In the genomic region with DNA sequence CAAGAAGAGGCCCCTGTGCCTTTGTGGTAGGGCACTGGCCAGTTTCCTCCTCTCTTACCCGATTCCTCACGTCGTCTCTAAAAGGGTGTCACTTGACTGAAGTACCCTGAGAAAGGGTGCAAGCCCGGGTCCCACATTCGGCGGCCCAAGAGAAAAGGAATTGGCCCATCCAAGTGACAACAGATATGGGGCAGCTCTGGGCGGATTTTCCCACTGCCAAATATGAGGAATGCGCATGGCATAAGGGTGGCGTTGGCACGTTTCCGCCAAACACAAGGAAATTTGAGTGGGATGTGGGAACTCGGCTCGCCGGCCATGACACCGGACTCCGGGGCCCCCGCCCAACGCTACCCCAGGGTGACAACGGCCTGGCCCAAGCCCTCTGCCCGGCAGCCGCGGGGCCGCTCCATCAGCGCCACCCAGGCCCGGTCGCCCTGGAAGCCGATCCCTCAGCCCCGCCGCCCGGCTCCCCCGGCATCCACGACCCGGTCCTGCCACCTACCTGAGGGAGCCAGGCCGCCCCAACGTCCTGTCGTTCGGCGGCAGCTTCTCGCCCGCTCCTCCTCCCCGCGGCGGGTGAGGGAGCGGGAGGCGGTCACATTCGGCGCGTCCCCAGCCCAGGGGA, we compare ENCODE assay signal across 8 cellular contexts. TPM values are rescaled to one million over a fixed set of nuclear protein-coding genes. Genes with fewer than 3 reads are reported as not detected.
A peak's percentile ranks its signal among the peaks of the same experiment; 100 is the strongest.
DNase-seq lines count a peak whose midpoint lies in the region; ATAC-seq, FAIRE-seq and TF ChIP-seq lines count a peak whose summit lies in the region.

No MANE protein-coding gene starts in this region.

- FAIRE-seq in H1 (lab: Jason Lieb, UNC): no peak

- intact Hi-C loops in CD14-positive monocyte (cut with micrococcal nuclease): loop anchor here (2.0 to 5.0 kb wide), 4 partner anchors 15 to 106 kb away; partner anchors contain the start of gene MKRN2 (in 1 of the 2)

- TF ChIP-seq POLR2A in H1 (IDR thresholded peaks at IDR 0.05; ENCODE audit: control extremely low read depth in 1 of 2, low read depth in 2 of 2, low read length in 2 of 2): no peak

- H2AFZ ChIP-seq in H1 (ENCODE audit: low read length): no peak overlapping the region; the same call in 1 of the 2 replicates

- peak overlapping the region; percentile 95 to 97 for H3K4me3 Mint-ChIP-seq in CD14-positive monocyte

- no peak overlapping the region for H3K14ac ChIP-seq in H1 (ENCODE audit: insufficient read length)

- H2BK5ac ChIP-seq in H1 (ENCODE audit: low read depth, low read length): peak overlapping the region; percentile 95

- POLR2A ChIA-PET in H1 (lab: Charles Lee; ENCODE audit: partially characterized antibody): interaction anchor here (0.6 to 3.1 kb wide), 27 partner anchors 10 to 179 kb away, joined by 3 to 22 read pairs (median 4); partner anchors contain the start of genes CAND2, RPL32 and TSEN2

- H4K91ac ChIP-seq in H1 (replicated peaks; ENCODE audit: insufficient read length, low read length): peak overlapping the region; percentile 85

- peak; percentile 48 for DNase-seq in CD14-positive monocyte (ENCODE audit: low spot score)
- peak; percentile 38 for DNase-seq in GM19238 (ENCODE audit: insufficient read length, low spot score)
- no peak for DNase-seq in WERI-Rb-1
- no peak for DNase-seq in H1 (ENCODE audit: low read depth in 1 of 2, low spot score in 2 of 2)
- peak; percentile 67 for DNase-seq in stimulated activated naive CD4-positive, alpha-beta T cell treated with Interleukin-2 at 50 U/mL for 16 hours (lab: John Stamatoyannopoulos, UW)
- DNase-seq in COR-L47 (lab: John Stamatoyannopoulos, UW): no peak

- TF ChIP-seq CTCF in CD14-positive monocyte (IDR thresholded peaks at IDR 0.05) (no peak), WERI-Rb-1 (IDR thresholded peaks at IDR 0.05; ENCODE audit: low read depth, low read length) (no peak), H1 (IDR thresholded peaks at IDR 0.05; ENCODE audit: control extremely low read depth in 1 of 3, insufficient read depth in 1 of 3, low read depth in 1 of 3, low read length in 3 of 3) (no peak)

- H4K5ac ChIP-seq in H1 (ENCODE audit: insufficient read length, low read depth, low read length): peak overlapping the region; percentile 98

- peak overlapping the region; percentile 88 for H3K18ac ChIP-seq in H1 (ENCODE audit: extremely low read depth, low read length)

- H3K4me3 ChIP-seq in WERI-Rb-1 (ENCODE audit: low read depth, low read length) (peak overlapping the region; percentile 98), H1 (ENCODE audit: extremely low read depth in 1 of 4, insufficient read depth in 2 of 4, low read depth in 3 of 4, low read length in 4 of 4) (peak overlapping the region; percentile 90 to 98 (median 97)), mesodermal cell (ENCODE audit: extremely low read depth, insufficient read depth, low read length, poor library complexity, severe bottlenecking) (peak overlapping the region; percentile 99)

- peaks cover 42 to 52% of the 10 kb centered on the region in 2 experiments for H3K79me2 ChIP-seq in H1 (ENCODE audit: control insufficient read depth in 1 of 2, insufficient read depth in 2 of 2, low read length in 2 of 2)

- no peak overlapping the region for H2BK15ac ChIP-seq in H1 (ENCODE audit: low read length)

- no peak for TF ChIP-seq EP300 in H1 (IDR thresholded peaks at IDR 0.05; ENCODE audit: borderline replicate concordance in 1 of 2, low read depth in 2 of 2, low read length in 2 of 2)

- H3K9me3 ChIP-seq in WERI-Rb-1 (ENCODE audit: severe bottlenecking): no peaks in the 10 kb centered on the region
- H3K9me3 ChIP-seq in H1 (ENCODE audit: insufficient read depth in 2 of 2, low read depth in 1 of 2, low read length in 1 of 2): no peaks in the 10 kb centered on the region
- no peaks in the 10 kb centered on the region for H3K9me3 ChIP-seq in mesodermal cell (ENCODE audit: control insufficient read depth, low read length)

- H4K20me1 ChIP-seq in H1 (replicated peaks in 1 of 2; ENCODE audit: control insufficient read depth in 1 of 2, insufficient read depth in 2 of 2, low read length in 2 of 2): peaks cover 0 to 2% of the 10 kb centered on the region in 2 experiments

- H3K27ac Mint-ChIP-seq in CD14-positive monocyte: peak overlapping the region; percentile 96 to 99 (median 99)

- H3K4ac ChIP-seq in H1 (replicated peaks; ENCODE audit: insufficient read length, low read depth, low read length): peak overlapping the region; percentile 16

- H3K56ac ChIP-seq in H1 (replicated peaks; ENCODE audit: insufficient read length, low read depth, low read length): peak overlapping the region; percentile 99

- 0% methylated on average over 44 of the region's 48 CpGs; no CpG with 5 or more reads in 1 of the 2 experiments for WGBS in H1 (ENCODE audit: extremely low coverage in 1 of 2, insufficient coverage in 1 of 2, insufficient read length in 1 of 2, insufficient replicate concordance in 2 of 2, low coverage in 1 of 2, low lambda C conversion rate in 2 of 2, missing lambda C conversion rate in 1 of 2), 2 experiments
- 0 to 1% methylated on average over 38 to 43 of the region's 48 CpGs for WGBS in mesodermal cell (ENCODE audit: insufficient coverage in 2 of 2), 2 experiments

- peaks cover 44% of the 10 kb centered on the region for H3K4me1 Mint-ChIP-seq in CD14-positive monocyte

- H3K4me2 ChIP-seq in H1 (ENCODE audit: insufficient read depth in 1 of 2, low read depth in 2 of 2, low read length in 2 of 2): peak overlapping the region; percentile 93 to 97

- H3K9me3 Mint-ChIP-seq in CD14-positive monocyte: no peaks in the 10 kb centered on the region

- peaks cover 3 to 4% of the 10 kb centered on the region in 2 donors for H3K36me3 Mint-ChIP-seq in CD14-positive monocyte

- ATAC-seq in HG03378 (IDR thresholded peaks at IDR 0.05; ENCODE audit: unreplicated experiment): peak; percentile 26

- H3K27me3 Mint-ChIP-seq in CD14-positive monocyte (ENCODE audit: low read depth in 3 of 3): peaks cover 0 to 2% (median 0%) of the 10 kb centered on the region in 3 donors

- H3K4me1 ChIP-seq in H1 (replicated peaks in 1 of 4; ENCODE audit: control insufficient read depth in 3 of 4, insufficient read depth in 4 of 4, low read length in 3 of 4) (peaks cover 0 to 6% (median 0%) of the 10 kb centered on the region in 4 experiments; a peak in 4 of 7 replicates), mesodermal cell (ENCODE audit: control insufficient read depth, insufficient read depth, low read length, poor library complexity, severe bottlenecking) (peaks cover 22% of the 10 kb centered on the region)

- H3K27me3 ChIP-seq in WERI-Rb-1 (ENCODE audit: insufficient read depth, low read depth, severe bottlenecking) (no peaks in the 10 kb centered on the region), H1 (replicated peaks in 1 of 4; ENCODE audit: control insufficient read depth in 3 of 4, extremely low read depth in 1 of 4, insufficient read depth in 3 of 4, low read length in 3 of 4) (no peaks in the 10 kb centered on the region)

- no peak overlapping the region for H2AK5ac ChIP-seq in H1 (ENCODE audit: low read depth, low read length)

- TF ChIP-seq RAD21 in H1 (IDR thresholded peaks at IDR 0.05 in 1 of 2, conservative IDR thresholded peaks at IDR 0.05 in 1 of 2; ENCODE audit: low read depth in 2 of 2, low read length in 2 of 2): no peak

- H3K79me1 ChIP-seq in H1 (ENCODE audit: low read depth, low read length): no peaks in the 10 kb centered on the region

- no peak overlapping the region for H2BK20ac ChIP-seq in H1 (ENCODE audit: low read length)

- H3K27ac ChIP-seq in WERI-Rb-1: peak overlapping the region; percentile 99
- H3K27ac ChIP-seq in H1 (ENCODE audit: low read depth, low read length): peak overlapping the region; percentile 98
- H3K27ac ChIP-seq in mesodermal cell (ENCODE audit: low read depth, low read length, severe bottlenecking): peak overlapping the region; percentile 98

- H3K23ac ChIP-seq in H1 (ENCODE audit: insufficient read length): no peak overlapping the region

- H4K8ac ChIP-seq in H1 (ENCODE audit: extremely low read depth, insufficient read depth, low read length): peak overlapping the region; percentile 99

- no peak overlapping the region for H2BK12ac ChIP-seq in H1 (ENCODE audit: low read depth, low read length)

- peaks cover 5% of the 10 kb centered on the region for H3K23me2 ChIP-seq in H1 (ENCODE audit: low read depth, low read length)

- peak overlapping the region; percentile 95 to 99 (median 98) for H3K9ac ChIP-seq in H1 (replicated peaks in 1 of 4; ENCODE audit: extremely low read depth in 1 of 4, low read depth in 3 of 4, low read length in 3 of 4)

- CTCF ChIA-PET in H1 (lab: Charles Lee; ENCODE audit: partially characterized antibody): interaction anchor here (1.1 to 1.4 kb wide), 3 partner anchors 9 to 104 kb away, joined by 3 read pairs; no protein-coding TSS in a partner anchor

- no peak overlapping the region for H2BK120ac ChIP-seq in H1 (replicated peaks; ENCODE audit: low read depth, low read length)

- peaks cover 13% of the 10 kb centered on the region for H3K36me3 ChIP-seq in WERI-Rb-1
- H3K36me3 ChIP-seq in H1 (ENCODE audit: control insufficient read depth in 2 of 4, insufficient read depth in 4 of 4, low read length in 3 of 4): no peaks in the 10 kb centered on the region
- no peaks in the 10 kb centered on the region for H3K36me3 ChIP-seq in mesodermal cell (ENCODE audit: control insufficient read depth, insufficient read depth, low read length)

TF ChIP-seq in H1, 55 proteins besides CTCF, POLR2A, EP300 and RAD21 (continues in another document):
- 0 out of 2 replicates have a peak, but pooled peaks have one; percentile 49 for TF ChIP-seq CHD1 (IDR thresholded peaks at IDR 0.05; ENCODE audit: low read depth, low read length)
- TF ChIP-seq RXRA (IDR thresholded peaks at IDR 0.05; ENCODE audit: insufficient read depth, low read depth, low read length): no peak
- TF ChIP-seq SIN3A (conservative IDR thresholded peaks at IDR 0.05 in 1 of 2, IDR thresholded peaks at IDR 0.05 in 1 of 2; ENCODE audit: low read depth in 1 of 2, low read length in 2 of 2): peak in 1 of 2 experiments; percentile 10; a peak in 1 of 4 replicates
- TF ChIP-seq HDAC2 (IDR thresholded peaks at IDR 0.05; ENCODE audit: borderline replicate concordance in 1 of 2, low read depth in 2 of 2, low read length in 2 of 2): 0 out of 4 replicates have a peak, but pooled peaks of 1 of the 2 experiments have one; percentile 46

RNA-seq across cellular contexts. Expression of gene RAF1, which starts 0.5 kb away (rescaled TPM):
- 10 to 100 TPM; 73.0 to 79.5 TPM for polyA plus RNA-seq in CD14-positive monocyte
- total RNA-seq in H1 (2021; fragmentation: NEBNext Ultra II Directional; extraction: Animal tissue kit (Norgen Biotek cat#: 25700)): 96.7 and 103 TPM in 2 replicates
- 97.5 and 118 TPM in 2 replicates for polyA plus RNA-seq in H1 (2011; rRNA removed)
- polyA plus RNA-seq in H1 (2011; cell fraction: cytosol; rRNA removed): 107 TPM
- polyA plus RNA-seq in H1 (2011; cell fraction: nucleus; rRNA removed): 106 TPM
- polyA plus RNA-seq in H1 (2012, experiment 1 of 2): 84.9 to 99.8 TPM (median 87.2 TPM) in 4 replicates
- 26.2 TPM for polyA plus RNA-seq in H1 (2012, experiment 2 of 2)
- polyA plus RNA-seq in H1 (2013, experiment 1 of 2): 63.6 TPM
- polyA plus RNA-seq in H1 (2013, experiment 2 of 2): 64.8 TPM
- polyA minus RNA-seq in H1 (2011; rRNA and poly(A)+ RNA removed): 245 and 262 TPM in 2 replicates
- 79.9 TPM for polyA minus RNA-seq in H1 (2011; cell fraction: cytosol; rRNA and poly(A)+ RNA removed)
- 130 TPM for polyA minus RNA-seq in H1 (2011; cell fraction: nucleus; rRNA and poly(A)+ RNA removed)
- polyA plus RNA-seq in mesodermal cell (2013, experiment 1 of 2): 75.5 TPM
- polyA plus RNA-seq in mesodermal cell (2013, experiment 2 of 2): 69.4 TPM

Comparison
In these comparisons a context has a peak if more than half of its experiments do, and no peak if none do; other contexts are left out.
1. DNase-seq: peak in CD14-positive monocyte (single experiment), GM19238 (single experiment) and stimulated activated naive CD4-positive, alpha-beta T cell treated with Interleukin-2 at 50 U/mL for 16 hours (single experiment); none in WERI-Rb-1 (single experiment), H1 (0 of 2) and COR-L47 (single experiment).
2. Peak in every context shown above with its lines, with median percentiles within 50 percentile points of each other: H3K27ac ChIP-seq and H3K4me3 ChIP-seq.